In genomic region chr4:133584714-133585113, GRCh38 we compare ENCODE assay signal across 27 cellular contexts.
A peak's percentile ranks its signal among the peaks of the same experiment; 100 is the strongest.
DNase-seq lines count a peak whose midpoint lies in the region; ATAC-seq, FAIRE-seq and TF ChIP-seq lines count a peak whose summit lies in the region.
"Had no signal": no experiment of that assay in that cellular context is flagged by ENCODE, and none has a peak within 500 bp of the region (broad histone marks: within the 10 kb centered on the region; RNA-seq: fewer than 3 reads in every experiment).

No MANE protein-coding gene starts in this region.

- CTCF ChIA-PET in HepG2 (lab: Yijun Ruan, JAX; ENCODE audit: low intra/inter-chr PET ratio, low total read pairs), result no interaction called here

- H4K20me1 ChIP-seq in HepG2 (ENCODE audit: insufficient read depth, low read length), result no peaks in the 10 kb centered on the region

- in situ Hi-C loops in HepG2 (cut with HindIII; ENCODE audit: extremely low pct_ligation_motif_present, low pct_unique_long_range_greater_than_20kb), result no loop called here

- WGBS in HepG2 (ENCODE audit: low lambda C conversion rate), result 30% methylated on average over 5 of the region's 5 CpGs
- no CpG with 5 or more reads among the region's 5 CpGs for WGBS in right lobe of liver (ENCODE audit: insufficient coverage, low coverage, low lambda C conversion rate, missing lambda C conversion rate)

- DNase-seq in HepG2 (ENCODE audit: low spot score) (peak; percentile 3), right lobe of liver (no peak), NB4 (ENCODE audit: low read depth) (no peak), chondrocyte (ENCODE audit: low spot score) (no peak)
- DNase-seq: activated naive CD4-positive, alpha-beta T cell treated with anti-CD3 and anti-CD28 coated beads, Interleukin-2, amount 50 U/mL, for 16 hours; activated T-cell treated with anti-CD3 and anti-CD28 coated beads, Interleukin-2, amount 50 U/mL, for 24 hours; anterior cingulate cortex; caudate nucleus; CD4-positive, CD25-positive, alpha-beta regulatory T cell; effector CD4-positive, alpha-beta T cell; IMR-90; left cardiac atrium; NCI-H1436; NCI-H774; nephron progenitor cell; stimulated activated CD4-positive, alpha-beta T cell treated with anti-CD3 and anti-CD28 coated beads, Interleukin-2, amount 100 ng/mL, for 24 hours; stimulated activated naive CD8-positive, alpha-beta T cell treated with anti-CD3 and anti-CD28 coated beads, Interleukin-15, Interleukin-2, amounts not matched to agents 100 U/mL and 50 U/mL, for 24 hours; thyroid gland had no signal

- TF ChIP-seq RAD21 in HepG2 (CRISPR knock-in tag; IDR thresholded peaks at IDR 0.05), result no peak

- H3K27me3 ChIP-seq in HepG2 (ENCODE audit: control insufficient read depth in 1 of 2, insufficient read depth in 2 of 2, low read length in 2 of 2) (no peaks in the 10 kb centered on the region), right lobe of liver (no peaks in the 10 kb centered on the region)
- H3K27me3 ChIP-seq: esophagus muscularis mucosa, SJSA1, thyroid gland had no signal

- H3K4me2 ChIP-seq in HepG2 (ENCODE audit: low read depth, low read length), result no peak overlapping the region

- TF ChIP-seq EP300 in HepG2 (IDR thresholded peaks at IDR 0.05; ENCODE audit: low read depth in 2 of 2, low read length in 2 of 2) (no peak), HepG2 (CRISPR knock-in tag; IDR thresholded peaks at IDR 0.05; ENCODE audit: borderline replicate concordance) (no peak)

- no peaks in the 10 kb centered on the region for H3K36me3 Mint-ChIP-seq in chondrocyte (ENCODE audit: low read depth)
- H3K36me3 Mint-ChIP-seq: CD4-positive, CD25-positive, alpha-beta regulatory T cell; mesothelial cell of epicardium had no signal

- no TSS peak for BruUV-seq in HepG2 (replicated peaks; lab: Mats Ljungman, UMichigan)

- H3K4me1 Mint-ChIP-seq in chondrocyte (ENCODE audit: low read depth), result no peaks in the 10 kb centered on the region
- H3K4me1 Mint-ChIP-seq: CD4-positive, CD25-positive, alpha-beta regulatory T cell; nephron progenitor cell had no signal

- ATAC-seq in HepG2, result peak; percentile 87
- ATAC-seq in right lobe of liver, result no peak
- no peak for ATAC-seq in GM18873 (IDR thresholded peaks at IDR 0.05; ENCODE audit: low FRiP score, unreplicated experiment)
- no peak for ATAC-seq in GM18858 (IDR thresholded peaks at IDR 0.05; ENCODE audit: unreplicated experiment)
- ATAC-seq in GM21825 (IDR thresholded peaks at IDR 0.05; ENCODE audit: unreplicated experiment), result no peak
- ATAC-seq in HG02759 (IDR thresholded peaks at IDR 0.05; ENCODE audit: unreplicated experiment), result no peak
- ATAC-seq: activated CD4-positive, CD25-positive, alpha-beta regulatory T cell treated with anti-CD3 and anti-CD28 coated beads, Interleukin-2, amount 50 U/mL, for 24 hours; left cardiac atrium; stimulated activated naive CD8-positive, alpha-beta T cell treated with anti-CD3 and anti-CD28 coated beads, Interleukin-15, Interleukin-2, amounts not matched to agents 100 U/mL and 50 U/mL, for 24 hours had no signal

- no peak overlapping the region for H3K9ac ChIP-seq in HepG2 (ENCODE audit: insufficient read depth, low read depth, low read length)

- TF ChIP-seq POLR2A in HepG2 (IDR thresholded peaks at IDR 0.05; ENCODE audit: insufficient read depth in 1 of 2, low read depth in 2 of 2, low read length in 2 of 2), result no peak
- TF ChIP-seq POLR2A in right lobe of liver (IDR thresholded peaks at IDR 0.05), result no peak
- TF ChIP-seq POLR2A in NB4 (IDR thresholded peaks at IDR 0.05; ENCODE audit: extremely low read depth, insufficient read length), result no peak

- H3K27ac Mint-ChIP-seq in chondrocyte (ENCODE audit: unreplicated experiment), result no peak overlapping the region
- H3K27ac Mint-ChIP-seq: activated T-cell treated with anti-CD3 and anti-CD28 coated beads, Interleukin-2, amount 50 U/mL, for 24 hours; CD4-positive, CD25-positive, alpha-beta regulatory T cell; mesothelial cell of epicardium; nephron progenitor cell; T-helper 2 cell treated with Interferon-gamma antibody and Interleukin-4, amounts not matched to agents 5 μg/mL and 100 μg/mL, for 36 hours had no signal

- POLR2A ChIA-PET in HepG2 (lab: Yijun Ruan, JAX), result no interaction called here

- no peak overlapping the region for H2AFZ ChIP-seq in HepG2 (ENCODE audit: low read length)

- no peak overlapping the region for H3K27ac ChIP-seq in HepG2 (ENCODE audit: extremely low read length, insufficient read depth, low read length)
- H3K27ac ChIP-seq in right lobe of liver, result no peak overlapping the region
- H3K27ac ChIP-seq: esophagus muscularis mucosa, SJSA1, thyroid gland had no signal

- no peak for FAIRE-seq in HepG2 (lab: Jason Lieb, UNC)

- H3K4me3 ChIP-seq in HepG2 (replicated peaks in 1 of 3; ENCODE audit: insufficient read depth in 1 of 3, low read depth in 2 of 3, low read length in 3 of 3) (no peak overlapping the region), right lobe of liver (no peak overlapping the region), NB4 (ENCODE audit: low read depth, low read length) (no peak overlapping the region)
- H3K4me3 ChIP-seq: esophagus muscularis mucosa, SJSA1, thyroid gland had no signal

- H3K79me2 ChIP-seq in HepG2 (ENCODE audit: insufficient read depth, low read length), result no peaks in the 10 kb centered on the region

- no peaks in the 10 kb centered on the region for H3K9me3 Mint-ChIP-seq in chondrocyte (ENCODE audit: low read depth)
- H3K9me3 Mint-ChIP-seq: nephron progenitor cell; T-helper 2 cell treated with Interferon-gamma antibody and Interleukin-4, amounts not matched to agents 5 μg/mL and 100 μg/mL, for 36 hours had no signal

- no peaks in the 10 kb centered on the region for H3K27me3 Mint-ChIP-seq in chondrocyte (ENCODE audit: low read depth)
- H3K27me3 Mint-ChIP-seq: activated T-cell treated with anti-CD3 and anti-CD28 coated beads, Interleukin-2, amount 50 U/mL, for 24 hours; CD4-positive, CD25-positive, alpha-beta regulatory T cell had no signal

- H3K9me3 ChIP-seq in HepG2 (ENCODE audit: low read length), result no peaks in the 10 kb centered on the region
- no peaks in the 10 kb centered on the region for H3K9me3 ChIP-seq in right lobe of liver
- H3K9me3 ChIP-seq: esophagus muscularis mucosa, SJSA1, thyroid gland had no signal

- TF ChIP-seq CTCF in HepG2 (CRISPR knock-in tag; IDR thresholded peaks at IDR 0.05) (peak; percentile 30), right lobe of liver (IDR thresholded peaks at IDR 0.05) (no peak), NB4 (IDR thresholded peaks at IDR 0.05; ENCODE audit: low read depth, low read length) (peak; percentile 3), chondrocyte (IDR thresholded peaks at IDR 0.05) (peak; percentile 36)

- H3K4me1 ChIP-seq in HepG2 (ENCODE audit: insufficient read depth, low read length), result no peaks in the 10 kb centered on the region
- no peaks in the 10 kb centered on the region for H3K4me1 ChIP-seq in right lobe of liver
- H3K4me1 ChIP-seq: esophagus muscularis mucosa, SJSA1, thyroid gland had no signal

- no peaks in the 10 kb centered on the region for H3K36me3 ChIP-seq in HepG2 (replicated peaks in 1 of 2; ENCODE audit: control insufficient read depth in 1 of 2, insufficient read depth in 2 of 2, low read length in 2 of 2)
- no peaks in the 10 kb centered on the region for H3K36me3 ChIP-seq in right lobe of liver
- H3K36me3 ChIP-seq: esophagus muscularis mucosa, SJSA1, thyroid gland had no signal

- intact Hi-C loops in HepG2 (cut with micrococcal nuclease; ENCODE audit: unreplicated experiment), result loop anchor here (2.0 kb wide), 1 partner anchor 1350 kb away; no protein-coding TSS in a partner anchor
- intact Hi-C loops in right lobe of liver (cut with DNase I), result no loop called here

- no peak overlapping the region for H3K4me3 Mint-ChIP-seq in chondrocyte (ENCODE audit: unreplicated experiment)
- H3K4me3 Mint-ChIP-seq: activated T-cell treated with anti-CD3 and anti-CD28 coated beads, Interleukin-2, amount 50 U/mL, for 24 hours; CD4-positive, CD25-positive, alpha-beta regulatory T cell; mesothelial cell of epicardium; nephron progenitor cell; T-helper 2 cell treated with Interferon-gamma antibody and Interleukin-4, amounts not matched to agents 5 μg/mL and 100 μg/mL, for 36 hours had no signal

TF ChIP-seq in HepG2, 621 proteins besides CTCF, POLR2A, EP300 and RAD21:
- TF ChIP-seq NPAS2 (CRISPR knock-in tag; IDR thresholded peaks at IDR 0.05; ENCODE audit: borderline replicate concordance) (no peak), ZNF605 (CRISPR knock-in tag; IDR thresholded peaks at IDR 0.05) (no peak)
- TF ChIP-seq, protein P1, sequence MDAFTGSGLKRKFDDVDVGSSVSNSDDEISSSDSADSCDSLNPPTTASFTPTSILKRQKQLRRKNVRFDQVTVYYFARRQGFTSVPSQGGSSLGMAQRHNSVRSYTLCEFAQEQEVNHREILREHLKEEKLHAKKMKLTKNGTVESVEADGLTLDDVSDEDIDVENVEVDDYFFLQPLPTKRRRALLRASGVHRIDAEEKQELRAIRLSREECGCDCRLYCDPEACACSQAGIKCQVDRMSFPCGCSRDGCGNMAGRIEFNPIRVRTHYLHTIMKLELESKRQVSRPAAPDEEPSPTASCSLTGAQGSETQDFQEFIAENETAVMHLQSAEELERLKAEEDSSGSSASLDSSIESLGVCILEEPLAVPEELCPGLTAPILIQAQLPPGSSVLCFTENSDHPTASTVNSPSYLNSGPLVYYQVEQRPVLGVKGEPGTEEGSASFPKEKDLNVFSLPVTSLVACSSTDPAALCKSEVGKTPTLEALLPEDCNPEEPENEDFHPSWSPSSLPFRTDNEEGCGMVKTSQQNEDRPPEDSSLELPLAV (CRISPR knock-in tag; conservative IDR thresholded peaks at IDR 0.05; ENCODE audit: low read depth), result no peak

Comparison
In these comparisons a context has a peak if more than half of its experiments do, and no peak if none do; other contexts are left out.
1. CTCF ChIP-seq: peak in HepG2 (single experiment), NB4 (single experiment) and chondrocyte (single experiment); none in right lobe of liver (0 of 4).